12 cellular contexts compared by ENCODE assay signal in genomic region chr1:240967070-240967724, GRCh38.
A peak's percentile ranks its signal among the peaks of the same experiment; 100 is the strongest.
DNase-seq lines count a peak whose midpoint lies in the region; ATAC-seq and TF ChIP-seq lines count a peak whose summit lies in the region.
"Had no signal": no experiment of that assay in that cellular context is flagged by ENCODE, and none has a peak within 500 bp of the region (broad histone marks: within the 10 kb centered on the region; RNA-seq: fewer than 3 reads in every experiment).

No MANE protein-coding gene starts in this region.

- H3K4me1 Mint-ChIP-seq in endothelial cell (ENCODE audit: unreplicated experiment) (no peaks in the 10 kb centered on the region), osteocyte (ENCODE audit: unreplicated experiment) (peaks cover 4% of the 10 kb centered on the region)

- no peaks in the 10 kb centered on the region for H3K4me1 ChIP-seq in stomach
- H3K4me1 ChIP-seq: left ventricle myocardium inferior, suprapubic skin had no signal

- no peaks in the 10 kb centered on the region for H3K27me3 ChIP-seq in stomach
- H3K27me3 ChIP-seq: suprapubic skin had no signal

- H3K4me3 Mint-ChIP-seq in endothelial cell (ENCODE audit: unreplicated experiment) (no peak overlapping the region), osteocyte (ENCODE audit: unreplicated experiment) (no peak overlapping the region)

- DNase-seq in DMS 273 (lab: John Stamatoyannopoulos, UW; ENCODE audit: unreplicated experiment) (peak; percentile 17), DMS 273 treated with DMSO at 0.1 percent for 48 hours (lab: John Stamatoyannopoulos, UW) (no peak), NCI-H1694 (lab: John Stamatoyannopoulos, UW) (peak; percentile 1), endothelial cell (ENCODE audit: low spot score) (no peak), osteocyte (ENCODE audit: extremely low spot score, unreplicated experiment) (no peak), stomach (no peak)
- DNase-seq: left ventricle myocardium inferior, RPMI8226 had no signal

- H3K27ac Mint-ChIP-seq in endothelial cell (ENCODE audit: unreplicated experiment): no peak overlapping the region
- no peak overlapping the region for H3K27ac Mint-ChIP-seq in osteocyte (ENCODE audit: unreplicated experiment)

- TF ChIP-seq EP300 in stomach (IDR thresholded peaks at IDR 0.05): no peak

- no peak for TF ChIP-seq POLR2A in stomach (IDR thresholded peaks at IDR 0.05)

- WGBS in stomach, 5 donors: 69 to 81% (median 75%) methylated on average over 10 of the region's 10 CpGs

- no peak overlapping the region for H3K27ac ChIP-seq in stomach
- H3K27ac ChIP-seq: 22Rv1, left ventricle myocardium inferior, suprapubic skin had no signal

- no peak overlapping the region for H3K4me3 ChIP-seq in stomach
- H3K4me3 ChIP-seq: left ventricle myocardium inferior, suprapubic skin had no signal

- no peaks in the 10 kb centered on the region for H3K36me3 Mint-ChIP-seq in endothelial cell (ENCODE audit: low read depth, unreplicated experiment)
- H3K36me3 Mint-ChIP-seq in osteocyte (ENCODE audit: unreplicated experiment): no peaks in the 10 kb centered on the region

- TF ChIP-seq CTCF in endothelial cell (IDR thresholded peaks at IDR 0.05; ENCODE audit: unreplicated experiment) (peak; percentile 38), osteocyte (IDR thresholded peaks at IDR 0.05) (peak; percentile 72), stomach (IDR thresholded peaks at IDR 0.05) (peak in 3 of 7 experiments; percentile 25 to 51 (median 33))

- H3K9me3 Mint-ChIP-seq in endothelial cell (ENCODE audit: unreplicated experiment) (no peaks in the 10 kb centered on the region), osteocyte (ENCODE audit: unreplicated experiment) (no peaks in the 10 kb centered on the region)

- no peaks in the 10 kb centered on the region for H3K27me3 Mint-ChIP-seq in endothelial cell (ENCODE audit: unreplicated experiment)
- H3K27me3 Mint-ChIP-seq in osteocyte (ENCODE audit: unreplicated experiment): no peaks in the 10 kb centered on the region

- H3K9me3 ChIP-seq in stomach: no peaks in the 10 kb centered on the region
- H3K9me3 ChIP-seq: left ventricle myocardium inferior, suprapubic skin had no signal

- intact Hi-C loops in stomach (cut with DNase I; ENCODE audit: low total_unique reads): no loop called here

- ATAC-seq in GM21526 (IDR thresholded peaks at IDR 0.05; ENCODE audit: low FRiP score, unreplicated experiment) (no peak), HG02588 (IDR thresholded peaks at IDR 0.05; ENCODE audit: unreplicated experiment) (no peak)

- no peaks in the 10 kb centered on the region for H3K36me3 ChIP-seq in stomach
- H3K36me3 ChIP-seq: left ventricle myocardium inferior, suprapubic skin had no signal

Comparison
In these comparisons a context has a peak if more than half of its experiments do, and no peak if none do; other contexts are left out.
1. DNase-seq: peak in DMS 273 (single experiment) and NCI-H1694 (single experiment); none in DMS 273 treated with DMSO at 0.1 percent for 48 hours (single experiment), endothelial cell (single experiment), osteocyte (single experiment) and stomach (single experiment).